In genomic region chr1:93338426-93338825, GRCh38 we compare ENCODE assay signal across 13 cellular contexts. TPM values are rescaled to one million over a fixed set of nuclear protein-coding genes. Genes with fewer than 3 reads are reported as not detected.
A peak's percentile ranks its signal among the peaks of the same experiment; 100 is the strongest.
DNase-seq lines count a peak whose midpoint lies in the region; TF ChIP-seq lines count a peak whose summit lies in the region.
"Had no signal": no experiment of that assay in that cellular context is flagged by ENCODE, and none has a peak within 500 bp of the region (broad histone marks: within the 10 kb centered on the region; RNA-seq: fewer than 3 reads in every experiment).

No MANE protein-coding gene starts in this region.

- H3K4me1 Mint-ChIP-seq in type B pancreatic cell (ENCODE audit: unreplicated experiment): peaks cover 9% of the 10 kb centered on the region
- peaks cover 11% of the 10 kb centered on the region for H3K4me1 Mint-ChIP-seq in activated T-helper 1 cell treated with anti-CD3 and anti-CD28 coated beads, Interleukin-12 subunit alpha, Interleukin-12 subunit beta, Interleukin-2, Interleukin-4 antibody, amounts not matched to agents 30 ng/mL and 10 ng/mL and 1 ng/mL, durations not matched to agents 14 hours and 24 hours and 36 hours (ENCODE audit: low read depth)

- DNase-seq in HFF-Myc (ENCODE audit: extremely low read depth, low read depth) (peak; percentile 90), SW 1271 (lab: John Stamatoyannopoulos, UW) (peak; percentile 17 to 72), fibroblast of peridontal ligament (ENCODE audit: extremely low read depth) (peak; percentile 88), type B pancreatic cell (ENCODE audit: extremely low spot score, unreplicated experiment) (no peak), substantia nigra (lab: John Stamatoyannopoulos, UW) (no peak), NCI-H82 (lab: John Stamatoyannopoulos, UW) (no peak)
- DNase-seq in stimulated activated CD4-positive, alpha-beta T cell treated with anti-CD3 and anti-CD28 coated beads, Interleukin-2, amount 100 ng/mL, for 48 hours: no peak
- DNase-seq in activated T-helper 1 cell treated with anti-CD3 and anti-CD28 coated beads, Interleukin-12 subunit alpha, Interleukin-12 subunit beta, Interleukin-2, Interleukin-4 antibody, amounts not matched to agents 30 ng/mL and 10 ng/mL and 1 ng/mL, durations not matched to agents 14 hours and 24 hours and 36 hours (ENCODE audit: low spot score): no peak
- DNase-seq: activated CD4-positive, alpha-beta T cell treated with anti-CD3 and anti-CD28 coated beads, Interleukin-2, amount 50 U/mL, for 4 hours; activated naive CD4-positive, alpha-beta T cell treated with Interleukin-2 at 50 U/mL for 16 hours; H7; NCI-H526 had no signal

- H3K27me3 Mint-ChIP-seq in type B pancreatic cell: no peaks in the 10 kb centered on the region
- no peaks in the 10 kb centered on the region for H3K27me3 Mint-ChIP-seq in activated T-helper 1 cell treated with anti-CD3 and anti-CD28 coated beads, Interleukin-12 subunit alpha, Interleukin-12 subunit beta, Interleukin-2, Interleukin-4 antibody, amounts not matched to agents 30 ng/mL and 10 ng/mL and 1 ng/mL, durations not matched to agents 14 hours and 24 hours and 36 hours (ENCODE audit: insufficient read depth)
- H3K27me3 Mint-ChIP-seq: dendritic cell treated with granulocyte-macrophage colony-stimulating factor and Interleukin-4, amounts not matched to agents 40 ng/mL and 50 ng/mL, for 4 days had no signal

- no peaks in the 10 kb centered on the region for H3K9me3 Mint-ChIP-seq in type B pancreatic cell
- no peaks in the 10 kb centered on the region for H3K9me3 Mint-ChIP-seq in activated T-helper 1 cell treated with anti-CD3 and anti-CD28 coated beads, Interleukin-12 subunit alpha, Interleukin-12 subunit beta, Interleukin-2, Interleukin-4 antibody, amounts not matched to agents 30 ng/mL and 10 ng/mL and 1 ng/mL, durations not matched to agents 14 hours and 24 hours and 36 hours
- H3K9me3 Mint-ChIP-seq: dendritic cell treated with granulocyte-macrophage colony-stimulating factor and Interleukin-4, amounts not matched to agents 40 ng/mL and 50 ng/mL, for 4 days had no signal

- H3K27ac ChIP-seq in substantia nigra (ENCODE audit: low read depth, low read length, poor library complexity, severe bottlenecking): no peak overlapping the region

- TF ChIP-seq CTCF in HFF-Myc (IDR thresholded peaks at IDR 0.05; ENCODE audit: low read depth, low read length, missing control alignments) (no peak), type B pancreatic cell (conservative IDR thresholded peaks at IDR 0.05) (no peak)

- no peak overlapping the region for H3K4me3 ChIP-seq in HFF-Myc (replicated peaks; ENCODE audit: low read depth, low read length)

- H3K4me3 Mint-ChIP-seq in type B pancreatic cell: no peak overlapping the region
- no peak overlapping the region for H3K4me3 Mint-ChIP-seq in activated T-helper 1 cell treated with anti-CD3 and anti-CD28 coated beads, Interleukin-12 subunit alpha, Interleukin-12 subunit beta, Interleukin-2, Interleukin-4 antibody, amounts not matched to agents 30 ng/mL and 10 ng/mL and 1 ng/mL, durations not matched to agents 14 hours and 24 hours and 36 hours
- H3K4me3 Mint-ChIP-seq: dendritic cell treated with granulocyte-macrophage colony-stimulating factor and Interleukin-4, amounts not matched to agents 40 ng/mL and 50 ng/mL, for 4 days had no signal

- intact Hi-C loops in activated T-helper 1 cell treated with anti-CD3 and anti-CD28 coated beads, Interleukin-12 subunit alpha, Interleukin-12 subunit beta, Interleukin-2, Interleukin-4 antibody, amounts not matched to agents 30 ng/mL and 10 ng/mL and 1 ng/mL, durations not matched to agents 14 hours and 24 hours and 36 hours (cut with micrococcal nuclease): no loop called here

- H3K36me3 Mint-ChIP-seq in type B pancreatic cell: peaks cover 18% of the 10 kb centered on the region
- H3K36me3 Mint-ChIP-seq in activated T-helper 1 cell treated with anti-CD3 and anti-CD28 coated beads, Interleukin-12 subunit alpha, Interleukin-12 subunit beta, Interleukin-2, Interleukin-4 antibody, amounts not matched to agents 30 ng/mL and 10 ng/mL and 1 ng/mL, durations not matched to agents 14 hours and 24 hours and 36 hours (ENCODE audit: low read depth): peaks cover 24% of the 10 kb centered on the region

- peak overlapping the region; percentile 73 for H3K27ac Mint-ChIP-seq in type B pancreatic cell
- H3K27ac Mint-ChIP-seq in activated T-helper 1 cell treated with anti-CD3 and anti-CD28 coated beads, Interleukin-12 subunit alpha, Interleukin-12 subunit beta, Interleukin-2, Interleukin-4 antibody, amounts not matched to agents 30 ng/mL and 10 ng/mL and 1 ng/mL, durations not matched to agents 14 hours and 24 hours and 36 hours: no peak overlapping the region
- H3K27ac Mint-ChIP-seq: dendritic cell treated with granulocyte-macrophage colony-stimulating factor and Interleukin-4, amounts not matched to agents 40 ng/mL and 50 ng/mL, for 4 days had no signal

RNA-seq across cellular contexts. Expression of gene DR1, which starts 7.3 kb away (rescaled TPM):
- total RNA-seq in type B pancreatic cell (ENCODE audit: low replicate concordance): 47.3 and 49.0 TPM in 2 replicates
- total RNA-seq in activated T-helper 1 cell treated with anti-CD3 and anti-CD28 coated beads, Interleukin-12 subunit alpha, Interleukin-12 subunit beta, Interleukin-2, Interleukin-4 antibody, amounts not matched to agents 30 ng/mL and 10 ng/mL and 1 ng/mL, durations not matched to agents 14 hours and 24 hours and 36 hours: 101 and 106 TPM in 2 replicates

Comparison
In these comparisons a context has a peak if more than half of its experiments do, and no peak if none do; other contexts are left out.
1. DNase-seq: peak in HFF-Myc (single experiment), SW 1271 (2 of 2) and fibroblast of peridontal ligament (single experiment); none in type B pancreatic cell (single experiment), stimulated activated CD4-positive, alpha-beta T cell treated with anti-CD3 and anti-CD28 coated beads, Interleukin-2, amount 100 ng/mL, for 48 hours (0 of 2), substantia nigra (0 of 49), NCI-H82 (single experiment) and activated T-helper 1 cell treated with anti-CD3 and anti-CD28 coated beads, Interleukin-12 subunit alpha, Interleukin-12 subunit beta, Interleukin-2, Interleukin-4 antibody, amounts not matched to agents 30 ng/mL and 10 ng/mL and 1 ng/mL, durations not matched to agents 14 hours and 24 hours and 36 hours (single experiment).